In genomic region chr4:182799515-182800215, GRCh38 we compare ENCODE assay signal across 16 cellular contexts.
DNase-seq lines count a peak whose midpoint lies in the region; ATAC-seq and TF ChIP-seq lines count a peak whose summit lies in the region.
"Had no signal": no experiment of that assay in that cellular context is flagged by ENCODE, and none has a peak within 500 bp of the region (broad histone marks: within the 10 kb centered on the region; RNA-seq: fewer than 3 reads in every experiment).

No MANE protein-coding gene starts in this region.

- peak overlapping the region; percentile 48 for H4K91ac ChIP-seq in neuronal stem cell (ENCODE audit: low read depth, low read length, poor library complexity)

- ATAC-seq in stimulated activated memory B cell treated with anti-CD40 and anti-IgM and Interleukin-4, amounts not matched to agents 10 μg/mL and 1 μg/mL and 100 μg/mL, for 72 hours = peak; percentile 17
- ATAC-seq in PC-3 = no peak
- no peak for ATAC-seq in CD4-positive, alpha-beta T cell (ENCODE audit: poor library complexity)
- ATAC-seq: GM12878 had no signal

- intact Hi-C loops in PC-3 (cut with micrococcal nuclease) = loop anchor here (10.0 kb wide), 1 partner anchor 155 kb away; no protein-coding TSS in a partner anchor
- intact Hi-C loops in CD4-positive, alpha-beta T cell (cut with DNase I, micrococcal nuclease) = no loop called here

- no peaks in the 10 kb centered on the region for H3K9me2 ChIP-seq in PC-3 (replicated peaks; ENCODE audit: low read length)

- H2BK120ac ChIP-seq in neuronal stem cell (ENCODE audit: low read depth, low read length) = no peak overlapping the region

- H3K4me3 ChIP-seq in H7 (ENCODE audit: insufficient read depth, low read depth, low read length) (no peak overlapping the region), neuronal stem cell (ENCODE audit: low read length in 2 of 2) (peak overlapping the region in 1 of 2 donors; percentile 9), PC-3 (ENCODE audit: low read length) (no peak overlapping the region)
- H3K4me3 ChIP-seq: GM12878, HAP-1 had no signal

- no peaks in the 10 kb centered on the region for H3K79me2 ChIP-seq in PC-3 (ENCODE audit: low read length)

- H2AFZ ChIP-seq in neuronal stem cell (ENCODE audit: low read length) (no peak overlapping the region), PC-3 (ENCODE audit: low read length) (no peak overlapping the region)

- CTCF ChIA-PET in PC-3 (lab: Charles Lee) = no interaction called here
- CTCF ChIA-PET in CD4-positive, alpha-beta T cell (lab: Charles Lee) = no interaction called here

- no peak overlapping the region for H2BK15ac ChIP-seq in neuronal stem cell (ENCODE audit: low read length)

- no peak overlapping the region for H2BK5ac ChIP-seq in neuronal stem cell (ENCODE audit: low read length)

- peaks cover 2% of the 10 kb centered on the region for H3K27me3 Mint-ChIP-seq in stimulated activated memory B cell treated with anti-CD40 and anti-IgM and Interleukin-4, amounts not matched to agents 10 μg/mL and 1 μg/mL and 100 μg/mL, for 72 hours
- H3K27me3 Mint-ChIP-seq in mesothelial cell of epicardium (ENCODE audit: low read depth) = no peaks in the 10 kb centered on the region
- H3K27me3 Mint-ChIP-seq in CD4-positive, alpha-beta T cell = no peaks in the 10 kb centered on the region

- H3K36me3 ChIP-seq in H7 (replicated peaks; ENCODE audit: control insufficient read depth, insufficient read depth, low read length) (peaks cover 2% of the 10 kb centered on the region; the same call in 1 of the 2 replicates), neuronal stem cell (replicated peaks in 1 of 2; ENCODE audit: control insufficient read depth in 2 of 2, insufficient read depth in 2 of 2, low read length in 2 of 2) (peaks cover 25 to 76% of the 10 kb centered on the region in 2 donors), PC-3 (ENCODE audit: low read depth, low read length) (no peaks in the 10 kb centered on the region)

- H3K4me2 ChIP-seq in neuronal stem cell (ENCODE audit: insufficient read depth, low read length, poor library complexity, severe bottlenecking) (no peak overlapping the region), PC-3 (ENCODE audit: low read length) (no peak overlapping the region)

- no peak overlapping the region for H3K27ac ChIP-seq in neuronal stem cell (replicated peaks; ENCODE audit: low read length)
- H3K27ac ChIP-seq in PC-3 (ENCODE audit: low read length) = no peak overlapping the region
- H3K27ac ChIP-seq in CD4-positive, alpha-beta T cell (ENCODE audit: low read depth, low read length) = no peak overlapping the region

- no peak overlapping the region for H3K27ac Mint-ChIP-seq in stimulated activated memory B cell treated with anti-CD40 and anti-IgM and Interleukin-4, amounts not matched to agents 10 μg/mL and 1 μg/mL and 100 μg/mL, for 72 hours
- H3K27ac Mint-ChIP-seq in mesothelial cell of epicardium = no peak overlapping the region
- no peak overlapping the region for H3K27ac Mint-ChIP-seq in CD4-positive, alpha-beta T cell
- H3K27ac Mint-ChIP-seq: CD14-positive monocyte; CD8-positive, alpha-beta memory T cell had no signal

- H3K79me1 ChIP-seq in neuronal stem cell (ENCODE audit: low read depth, low read length) = peaks cover 4% of the 10 kb centered on the region

- WGBS in neuronal stem cell (ENCODE audit: extremely low coverage in 2 of 2, insufficient read length in 2 of 2, insufficient replicate concordance in 1 of 2), 2 donors = no CpG with 5 or more reads among the region's 85 CpGs

- no peak overlapping the region for H3K4ac ChIP-seq in neuronal stem cell (ENCODE audit: low read length)

- peak; percentile 43 for DNase-seq in H7
- no peak for DNase-seq in neuronal stem cell (ENCODE audit: low spot score)
- DNase-seq in mesothelial cell of epicardium (ENCODE audit: low spot score in 2 of 2, unreplicated experiment in 2 of 2) = no peak
- no peak for DNase-seq in PC-3
- no peak for DNase-seq in CD4-positive, alpha-beta T cell
- DNase-seq: CD8-positive, alpha-beta memory T cell; COR-L47; DMS 273 treated with DMSO at 0.1 percent for 48 hours; DMS53; DND-41; EL; GOT3 had no signal

- H3K9me3 ChIP-seq in neuronal stem cell (replicated peaks in 1 of 2; ENCODE audit: control insufficient read depth in 2 of 2, insufficient read depth in 1 of 2, low read depth in 1 of 2, low read length in 2 of 2) = peaks cover 8 to 42% of the 10 kb centered on the region in 2 donors
- no peaks in the 10 kb centered on the region for H3K9me3 ChIP-seq in PC-3 (ENCODE audit: low read length)
- H3K9me3 ChIP-seq in CD4-positive, alpha-beta T cell (ENCODE audit: control insufficient read depth, low read length) = no peaks in the 10 kb centered on the region
- H3K9me3 ChIP-seq: HAP-1 had no signal

- POLR2A ChIA-PET in PC-3 (lab: Charles Lee; ENCODE audit: unreplicated experiment) = no interaction called here
- POLR2A ChIA-PET in CD4-positive, alpha-beta T cell (lab: Charles Lee) = no interaction called here

- H3K4me1 ChIP-seq in neuronal stem cell (ENCODE audit: control insufficient read depth in 2 of 2, insufficient read depth in 1 of 2, low read depth in 1 of 2, low read length in 2 of 2) (no peaks in the 10 kb centered on the region), PC-3 (ENCODE audit: insufficient read depth, low read length) (no peaks in the 10 kb centered on the region)

- H4K20me1 ChIP-seq in PC-3 (ENCODE audit: low read length) = no peaks in the 10 kb centered on the region

- peak overlapping the region; percentile 59 for H3K14ac ChIP-seq in neuronal stem cell (ENCODE audit: low read length)

- H2BK12ac ChIP-seq in neuronal stem cell (ENCODE audit: low read length) = no peak overlapping the region

- peak overlapping the region; percentile 71 for H3K23ac ChIP-seq in neuronal stem cell (ENCODE audit: low read depth, low read length, poor library complexity)

- no peaks in the 10 kb centered on the region for H3K4me1 Mint-ChIP-seq in stimulated activated memory B cell treated with anti-CD40 and anti-IgM and Interleukin-4, amounts not matched to agents 10 μg/mL and 1 μg/mL and 100 μg/mL, for 72 hours
- peaks cover 11% of the 10 kb centered on the region for H3K4me1 Mint-ChIP-seq in mesothelial cell of epicardium
- H3K4me1 Mint-ChIP-seq in CD4-positive, alpha-beta T cell (ENCODE audit: low read depth) = no peaks in the 10 kb centered on the region
- H3K4me1 Mint-ChIP-seq: CD14-positive monocyte; CD8-positive, alpha-beta memory T cell had no signal

- no peak overlapping the region for H3K18ac ChIP-seq in neuronal stem cell (ENCODE audit: low read length)

- no TSS peak for BruUV-seq in PC-3 (replicated peaks; lab: Mats Ljungman, UMichigan)

- H2AK5ac ChIP-seq in neuronal stem cell (ENCODE audit: low read depth, low read length) = peak overlapping the region; percentile 12

- no peak for TF ChIP-seq CTCF in mesothelial cell of epicardium (IDR thresholded peaks at IDR 0.05; ENCODE audit: unreplicated experiment)
- TF ChIP-seq CTCF in PC-3 (conservative IDR thresholded peaks at IDR 0.05; ENCODE audit: low read depth, low read length) = no peak
- TF ChIP-seq CTCF in CD4-positive, alpha-beta T cell (IDR thresholded peaks at IDR 0.05) = no peak

- H3K27me3 ChIP-seq in H7 (ENCODE audit: control insufficient read depth, insufficient read depth, low read length) = no peaks in the 10 kb centered on the region
- H3K27me3 ChIP-seq in neuronal stem cell (ENCODE audit: control insufficient read depth in 3 of 3, insufficient read depth in 3 of 3, low read depth in 1 of 3, low read length in 3 of 3) = no peaks in the 10 kb centered on the region
- H3K27me3 ChIP-seq in PC-3 (ENCODE audit: low read length) = no peaks in the 10 kb centered on the region
- no peaks in the 10 kb centered on the region for H3K27me3 ChIP-seq in CD4-positive, alpha-beta T cell (ENCODE audit: control insufficient read depth, insufficient read depth, low read length)

- no peaks in the 10 kb centered on the region for H3K36me3 Mint-ChIP-seq in stimulated activated memory B cell treated with anti-CD40 and anti-IgM and Interleukin-4, amounts not matched to agents 10 μg/mL and 1 μg/mL and 100 μg/mL, for 72 hours
- peaks cover 48% of the 10 kb centered on the region for H3K36me3 Mint-ChIP-seq in mesothelial cell of epicardium
- no peaks in the 10 kb centered on the region for H3K36me3 Mint-ChIP-seq in CD4-positive, alpha-beta T cell (ENCODE audit: low read depth)
- H3K36me3 Mint-ChIP-seq: CD14-positive monocyte; CD8-positive, alpha-beta memory T cell had no signal

- no peaks in the 10 kb centered on the region for H3K9me3 Mint-ChIP-seq in stimulated activated memory B cell treated with anti-CD40 and anti-IgM and Interleukin-4, amounts not matched to agents 10 μg/mL and 1 μg/mL and 100 μg/mL, for 72 hours
- H3K9me3 Mint-ChIP-seq in mesothelial cell of epicardium = peaks cover 5% of the 10 kb centered on the region
- H3K9me3 Mint-ChIP-seq in CD4-positive, alpha-beta T cell = no peaks in the 10 kb centered on the region

- no peaks in the 10 kb centered on the region for H3F3A ChIP-seq in PC-3 (ENCODE audit: low read length, unreplicated experiment)

- H3K4me3 Mint-ChIP-seq in stimulated activated memory B cell treated with anti-CD40 and anti-IgM and Interleukin-4, amounts not matched to agents 10 μg/mL and 1 μg/mL and 100 μg/mL, for 72 hours = no peak overlapping the region
- H3K4me3 Mint-ChIP-seq in mesothelial cell of epicardium = no peak overlapping the region
- H3K4me3 Mint-ChIP-seq in CD4-positive, alpha-beta T cell = no peak overlapping the region
- H3K4me3 Mint-ChIP-seq: CD14-positive monocyte; CD8-positive, alpha-beta memory T cell had no signal

- no peak overlapping the region for H4K8ac ChIP-seq in neuronal stem cell (ENCODE audit: low read depth, low read length)

- H3K9ac ChIP-seq in neuronal stem cell (ENCODE audit: low read depth, low read length, poor library complexity) = no peak overlapping the region
- H3K9ac ChIP-seq in PC-3 (ENCODE audit: low read length) = no peak overlapping the region
